ENCODE assay signal across 13 cellular contexts in genomic region chr14:96189288-96189711, GRCh38. TPM values are rescaled to one million over a fixed set of nuclear protein-coding genes. Genes with fewer than 3 reads are reported as not detected.
DNase-seq lines count a peak whose midpoint lies in the region; ATAC-seq and TF ChIP-seq lines count a peak whose summit lies in the region.
"Had no signal": no experiment of that assay in that cellular context is flagged by ENCODE, and none has a peak within 500 bp of the region (broad histone marks: within the 10 kb centered on the region; RNA-seq: fewer than 3 reads in every experiment).

No MANE protein-coding gene starts in this region.

- no peaks in the 10 kb centered on the region for H3K79me2 ChIP-seq in fibroblast of lung (ENCODE audit: control insufficient read depth, insufficient read depth, low read length)

- H3K36me3 ChIP-seq in fibroblast of lung (ENCODE audit: control insufficient read depth, insufficient read depth, low read length) (no peaks in the 10 kb centered on the region), esophagus squamous epithelium (no peaks in the 10 kb centered on the region)

- H3K4me3 ChIP-seq in fibroblast of lung (replicated peaks in 1 of 4; ENCODE audit: control extremely low read depth in 1 of 4, insufficient read depth in 1 of 4, low read depth in 3 of 4, low read length in 4 of 4) (no peak overlapping the region), esophagus squamous epithelium (no peak overlapping the region)

- H3K4me1 Mint-ChIP-seq in stimulated activated effector memory CD8-positive, alpha-beta T cell treated with anti-CD3 and anti-CD28 coated beads, Interleukin-12 subunit alpha, Interleukin-12 subunit beta, amount 100 ng/mL, for 72 hours = peaks cover 11% of the 10 kb centered on the region
- H3K4me1 Mint-ChIP-seq: activated CD4-positive, alpha-beta T cell treated with anti-CD3 and anti-CD28 coated beads, Interleukin-2, amount 10 ng/mL, durations not matched to agents 24 days and 14 days; T-cell had no signal

- TF ChIP-seq CTCF in fibroblast of lung (conservative IDR thresholded peaks at IDR 0.05 in 1 of 2, IDR thresholded peaks at IDR 0.05 in 1 of 2; ENCODE audit: low read depth in 1 of 2, low read length in 2 of 2) = no peak
- no peak for TF ChIP-seq CTCF in esophagus squamous epithelium (IDR thresholded peaks at IDR 0.05)

- TF ChIP-seq POLR2A in esophagus squamous epithelium (IDR thresholded peaks at IDR 0.05) = no peak

- H3K27ac Mint-ChIP-seq in stimulated activated effector memory CD8-positive, alpha-beta T cell treated with anti-CD3 and anti-CD28 coated beads, Interleukin-12 subunit alpha, Interleukin-12 subunit beta, amount 100 ng/mL, for 72 hours = no peak overlapping the region
- H3K27ac Mint-ChIP-seq: activated CD4-positive, alpha-beta T cell treated with anti-CD3 and anti-CD28 coated beads, Interleukin-2, amount 10 ng/mL, durations not matched to agents 24 days and 14 days; nephron; T-cell had no signal

- H3K36me3 Mint-ChIP-seq in stimulated activated effector memory CD8-positive, alpha-beta T cell treated with anti-CD3 and anti-CD28 coated beads, Interleukin-12 subunit alpha, Interleukin-12 subunit beta, amount 100 ng/mL, for 72 hours = no peaks in the 10 kb centered on the region
- H3K36me3 Mint-ChIP-seq: activated naive CD4-positive, alpha-beta T cell treated with anti-CD3 and anti-CD28 coated beads, Interleukin-2, amount 50 U/mL, for 72 hours; T-cell had no signal

- H3K4me1 ChIP-seq in fibroblast of lung (ENCODE audit: control insufficient read depth, extremely low read depth, insufficient read depth, low read length) (peaks cover 5% of the 10 kb centered on the region), esophagus squamous epithelium (peaks cover 0 to 43% (median 0%) of the 10 kb centered on the region in 3 donors)

- DNase-seq in fibroblast of lung (ENCODE audit: low read depth in 2 of 2) (peak; percentile 68 to 97), esophagus squamous epithelium (lab: John Stamatoyannopoulos, UW) (no peak), cerebellum (ENCODE audit: low spot score) (no peak), head of caudate nucleus (no peak)
- no peak for DNase-seq in stimulated activated effector memory CD8-positive, alpha-beta T cell treated with anti-CD3 and anti-CD28 coated beads, Interleukin-12 subunit alpha, Interleukin-12 subunit beta, amount 100 ng/mL, for 72 hours (ENCODE audit: low spot score in 2 of 2)
- DNase-seq: activated CD4-positive, alpha-beta T cell treated with anti-CD3 and anti-CD28 coated beads, Interleukin-2, amount 10 ng/mL, durations not matched to agents 24 days and 14 days; effector CD4-positive, alpha-beta T cell; NCI-H1417 treated with DMSO at 0.1 percent for 48 hours; T-cell had no signal

- H3K27ac ChIP-seq in fibroblast of lung (ENCODE audit: insufficient read depth, low read length) = no peak overlapping the region
- no peak overlapping the region for H3K27ac ChIP-seq in esophagus squamous epithelium

- no peaks in the 10 kb centered on the region for H3K9me3 ChIP-seq in fibroblast of lung (ENCODE audit: control insufficient read depth, insufficient read depth, low read depth, low read length)
- no peaks in the 10 kb centered on the region for H3K9me3 ChIP-seq in esophagus squamous epithelium

- H3K4me2 ChIP-seq in fibroblast of lung (ENCODE audit: extremely low read depth, insufficient read depth, low read length) = peak overlapping the region; percentile 38

- H3K4me3 Mint-ChIP-seq in stimulated activated effector memory CD8-positive, alpha-beta T cell treated with anti-CD3 and anti-CD28 coated beads, Interleukin-12 subunit alpha, Interleukin-12 subunit beta, amount 100 ng/mL, for 72 hours = no peak overlapping the region
- H3K4me3 Mint-ChIP-seq: activated CD4-positive, alpha-beta T cell treated with anti-CD3 and anti-CD28 coated beads, Interleukin-2, amount 10 ng/mL, durations not matched to agents 24 days and 14 days; nephron; T-cell had no signal

- no peaks in the 10 kb centered on the region for H3K9me3 Mint-ChIP-seq in stimulated activated effector memory CD8-positive, alpha-beta T cell treated with anti-CD3 and anti-CD28 coated beads, Interleukin-12 subunit alpha, Interleukin-12 subunit beta, amount 100 ng/mL, for 72 hours
- H3K9me3 Mint-ChIP-seq: activated CD4-positive, alpha-beta T cell treated with anti-CD3 and anti-CD28 coated beads, Interleukin-2, amount 10 ng/mL, durations not matched to agents 24 days and 14 days; activated naive CD4-positive, alpha-beta T cell treated with anti-CD3 and anti-CD28 coated beads, Interleukin-2, amount 50 U/mL, for 72 hours; nephron; T-cell had no signal

- WGBS in esophagus squamous epithelium, 2 donors = 64 to 79% methylated on average over 11 of the region's 11 CpGs

- peak; percentile 84 for ATAC-seq in GM18511 (IDR thresholded peaks at IDR 0.05; ENCODE audit: unreplicated experiment)
- ATAC-seq in HG03039 (IDR thresholded peaks at IDR 0.05; ENCODE audit: unreplicated experiment) = peak; percentile 38
- ATAC-seq in stimulated activated effector memory CD8-positive, alpha-beta T cell treated with anti-CD3 and anti-CD28 coated beads, Interleukin-12 subunit alpha, Interleukin-12 subunit beta, amount 100 ng/mL, for 72 hours = peak; percentile 46
- ATAC-seq: T-cell had no signal

- H3K9ac ChIP-seq in fibroblast of lung (ENCODE audit: insufficient read depth, low read length) = no peak overlapping the region

- H3K27me3 ChIP-seq in fibroblast of lung (ENCODE audit: control insufficient read depth, insufficient read depth, low read length) (no peaks in the 10 kb centered on the region), esophagus squamous epithelium (no peaks in the 10 kb centered on the region)

- H4K20me1 ChIP-seq in fibroblast of lung (ENCODE audit: control insufficient read depth, extremely low read depth, insufficient read depth, low read length) = no peaks in the 10 kb centered on the region

- intact Hi-C loops in esophagus squamous epithelium (cut with DNase I) = no loop called here
- intact Hi-C loops in head of caudate nucleus (cut with DNase I) = no loop called here

- no peak overlapping the region for H2AFZ ChIP-seq in fibroblast of lung (ENCODE audit: low read length)

RNA-seq across cellular contexts. Expression of gene BDKRB2, which starts 15.3 kb away (rescaled TPM):
- total RNA-seq in fibroblast of lung (43.9 and 91.5 TPM in 2 replicates), esophagus squamous epithelium (10 to 100 TPM; 18.8 to 31.2 (median 20.0) TPM), cerebellum (0.45 TPM)
- polyA plus RNA-seq in fibroblast of lung = 24.0 and 26.8 TPM in 2 replicates
- 21.6 and 22.3 TPM in 2 replicates for polyA plus RNA-seq in fibroblast of lung (2012)
- polyA minus RNA-seq in fibroblast of lung (ENCODE audit: low replicate concordance) = 60.4 and 98.7 TPM in 2 replicates
- total RNA-seq: activated CD4-positive, alpha-beta T cell treated with anti-CD3 and anti-CD28 coated beads, Interleukin-2, amount 10 ng/mL, durations not matched to agents 24 days and 14 days had no signal

Comparison
In these comparisons a context has a peak if more than half of its experiments do, and no peak if none do; other contexts are left out.
1. DNase-seq: peak in fibroblast of lung (2 of 2); none in stimulated activated effector memory CD8-positive, alpha-beta T cell treated with anti-CD3 and anti-CD28 coated beads, Interleukin-12 subunit alpha, Interleukin-12 subunit beta, amount 100 ng/mL, for 72 hours (0 of 2), esophagus squamous epithelium (single experiment), cerebellum (single experiment) and head of caudate nucleus (0 of 42).
2. RNA of gene BDKRB2, which starts 15.3 kb away (total RNA-seq): 43.9 to 91.5 TPM in fibroblast of lung and 18.8 to 31.2 TPM in esophagus squamous epithelium; 0.45 TPM in cerebellum (single experiment); every median in the first group is over 10 times any median in the second.
3. Peak in every context shown above with its lines, with median percentiles within 50 percentile points of each other: ATAC-seq.